ENCODE assay signal across 8 cellular contexts in the genomic region with DNA sequence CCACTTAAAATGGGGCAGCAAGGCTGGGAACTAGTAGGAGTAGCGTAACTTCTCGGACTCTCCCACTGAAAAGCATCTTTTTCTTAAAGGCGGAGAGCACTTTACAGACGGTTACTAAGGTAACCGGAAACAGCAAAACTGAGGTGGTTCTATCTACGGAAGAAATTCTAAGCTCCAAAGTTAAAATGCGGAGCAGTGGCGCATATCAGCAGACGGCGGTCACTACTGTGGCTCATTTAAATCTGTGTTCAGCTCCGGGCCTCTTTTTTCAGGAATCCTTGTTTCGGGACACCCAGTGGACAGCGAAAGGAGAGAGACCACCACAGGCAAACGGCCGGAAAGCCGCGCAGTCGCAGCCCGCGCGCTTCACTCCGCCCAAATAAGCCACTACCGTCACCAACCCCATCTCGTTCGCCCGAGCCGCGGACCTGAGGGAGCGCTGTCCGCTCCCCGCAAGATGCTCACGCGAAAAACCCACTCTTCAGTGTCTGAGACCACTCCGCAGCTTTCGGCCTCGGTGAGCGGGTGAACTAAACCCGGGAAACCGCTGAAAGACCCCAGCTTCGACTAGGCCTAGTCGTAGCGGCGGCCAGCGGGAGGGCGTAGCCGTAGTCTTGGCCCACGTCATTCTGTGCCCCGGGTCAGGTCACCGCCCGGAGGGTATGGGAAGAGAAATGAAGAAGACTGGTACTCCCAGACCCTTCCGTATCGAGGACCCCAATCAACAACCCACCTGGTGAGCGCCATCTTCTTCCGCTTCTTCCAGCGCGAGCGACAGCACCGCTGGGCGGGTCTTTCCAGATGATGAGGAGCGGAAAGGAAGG. TPM values are rescaled to one million over a fixed set of nuclear protein-coding genes. Genes with fewer than 3 reads are reported as not detected.
DNase-seq lines count a peak whose midpoint lies in the region; ATAC-seq and TF ChIP-seq lines count a peak whose summit lies in the region.

A gene (minus strand): TSS at position 776 of the 824 bp plus-strand sequence. CDS start 29 bp downstream, at position 747.

- H3K27ac ChIP-seq in KOPT-K1 (ENCODE audit: low read depth, low read length, poor library complexity, severe bottlenecking) (peak within 1 kb of the TSS; percentile 76), SU-DHL-6 (ENCODE audit: low read depth, low read length) (peak within 1 kb of the TSS; percentile 69), ovary (peak within 1 kb of the TSS; percentile 69 to 84), thyroid gland (peak within 1 kb of the TSS; percentile 87 to 94 (median 91))

- TF ChIP-seq POLR2A in ovary (IDR thresholded peaks at IDR 0.05) (peak; percentile 77), thyroid gland (IDR thresholded peaks at IDR 0.05) (peak; percentile 7 to 75)

- peaks cover 29% of the 10 kb centered on the region for H3K4me1 Mint-ChIP-seq in activated naive CD8-positive, alpha-beta T cell treated with anti-CD3 and anti-CD28 coated beads for 36 hours

- peak within 1 kb of the TSS; percentile 86 for H3K9ac ChIP-seq in SU-DHL-6 (ENCODE audit: low read length)

- H3K9me3 ChIP-seq in KOPT-K1 (ENCODE audit: insufficient read depth, low read length, poor library complexity, severe bottlenecking) = no peaks in the 10 kb centered on the region
- H3K9me3 ChIP-seq in SU-DHL-6 (ENCODE audit: insufficient read depth, low read length) = no peaks in the 10 kb centered on the region
- no peaks in the 10 kb centered on the region for H3K9me3 ChIP-seq in ovary
- no peaks in the 10 kb centered on the region for H3K9me3 ChIP-seq in thyroid gland

- peaks cover 21% of the 10 kb centered on the region for H3K36me3 Mint-ChIP-seq in activated naive CD8-positive, alpha-beta T cell treated with anti-CD3 and anti-CD28 coated beads for 36 hours

- H3K4me3 ChIP-seq in SU-DHL-6 (ENCODE audit: insufficient read depth, low read length, poor library complexity, severe bottlenecking) (peak within 1 kb of the TSS; percentile 87), ovary (peak within 1 kb of the TSS; percentile 91), thyroid gland (replicated peaks in 1 of 3) (peak within 1 kb of the TSS; percentile 43 to 100 (median 75))

- no peak for TF ChIP-seq CTCF in SU-DHL-6 (IDR thresholded peaks at IDR 0.05; ENCODE audit: insufficient read depth, low read length, poor library complexity, severe bottlenecking)
- no peak for TF ChIP-seq CTCF in ovary (IDR thresholded peaks at IDR 0.05)
- TF ChIP-seq CTCF in thyroid gland (IDR thresholded peaks at IDR 0.05) = no peak

- H3K36me3 ChIP-seq in KOPT-K1 (ENCODE audit: insufficient read depth, low read length) = peaks cover 24% of the 10 kb centered on the region
- no peaks in the 10 kb centered on the region; the same call in 1 of the 2 replicates for H3K36me3 ChIP-seq in SU-DHL-6 (ENCODE audit: low read length)
- H3K36me3 ChIP-seq in ovary = no peaks in the 10 kb centered on the region
- H3K36me3 ChIP-seq in thyroid gland = no peaks in the 10 kb centered on the region

- in situ Hi-C loops in G401 (cut with HindIII; ENCODE audit: low sequenced_read_pairs) = no loop called here

- H3K4me2 ChIP-seq in SU-DHL-6 (ENCODE audit: low read depth, low read length, poor library complexity, severe bottlenecking) = peak within 1 kb of the TSS; percentile 88

- H2AFZ ChIP-seq in SU-DHL-6 (ENCODE audit: low read depth, low read length, severe bottlenecking) = peak within 1 kb of the TSS; percentile 99

- no peaks in the 10 kb centered on the region for H3K27me3 Mint-ChIP-seq in activated naive CD8-positive, alpha-beta T cell treated with anti-CD3 and anti-CD28 coated beads for 36 hours

- peak within 1 kb of the TSS; percentile 97 for H3K27ac Mint-ChIP-seq in activated naive CD8-positive, alpha-beta T cell treated with anti-CD3 and anti-CD28 coated beads for 36 hours

- peak within 1 kb of the TSS; percentile 93 for H3K4me3 Mint-ChIP-seq in activated naive CD8-positive, alpha-beta T cell treated with anti-CD3 and anti-CD28 coated beads for 36 hours

- DNase-seq in G401 (ENCODE audit: low spot score) (peak; percentile 97), Right ventricle myocardium inferior (ENCODE audit: missing footprints) (peak; percentile 96), ovary (peak; percentile 89 to 92 (median 90)), thyroid gland (peak; percentile 92 to 94)
- peak; percentile 91 for DNase-seq in activated naive CD8-positive, alpha-beta T cell treated with anti-CD3 and anti-CD28 coated beads for 36 hours

- H3K9me3 Mint-ChIP-seq in activated naive CD8-positive, alpha-beta T cell treated with anti-CD3 and anti-CD28 coated beads for 36 hours = no peaks in the 10 kb centered on the region

- TF ChIP-seq EP300 in ovary (IDR thresholded peaks at IDR 0.05) = no peak

- no peaks in the 10 kb centered on the region for H3F3A ChIP-seq in SU-DHL-6 (ENCODE audit: insufficient read depth)

- H3K27me3 ChIP-seq in SU-DHL-6 (ENCODE audit: low read length) (no peaks in the 10 kb centered on the region), ovary (no peaks in the 10 kb centered on the region), thyroid gland (no peaks in the 10 kb centered on the region)

- 0% methylated on average over 60 of the region's 60 CpGs for WGBS in ovary, 3 donors
- 0 to 2% methylated on average over 30 to 32 of the region's 60 CpGs for WGBS in thyroid gland, 2 donors

- no peaks in the 10 kb centered on the region for H3K9me2 ChIP-seq in SU-DHL-6 (replicated peaks; ENCODE audit: insufficient read depth, low read length)

- H3K79me2 ChIP-seq in SU-DHL-6 (ENCODE audit: insufficient read depth, low read length) = peaks cover 51% of the 10 kb centered on the region

- ATAC-seq in GM21786 (IDR thresholded peaks at IDR 0.05; ENCODE audit: unreplicated experiment) (peak; percentile 96), Right ventricle myocardium inferior (peak; percentile 96)

- intact Hi-C loops in Right ventricle myocardium inferior (cut with DNase I) (loop anchor here (5.0 kb wide), 1 partner anchor 42 kb away; a partner anchor contains a TSS), ovary (cut with DNase I) (no loop called here), thyroid gland (cut with DNase I) (loop anchor here (5.0 kb wide), 1 partner anchor 42 kb away; a partner anchor contains a TSS)

- H4K20me1 ChIP-seq in SU-DHL-6 (ENCODE audit: low read depth, low read length) = no peaks in the 10 kb centered on the region; the same call in 1 of the 2 replicates

- peaks cover 13% of the 10 kb centered on the region for H3K4me1 ChIP-seq in ovary (ENCODE audit: insufficient read depth)
- peaks cover 22 to 29% of the 10 kb centered on the region in 2 donors for H3K4me1 ChIP-seq in thyroid gland

RNA-seq across cellular contexts. Expression of the gene that starts here (rescaled TPM):
- total RNA-seq in G401 (2014; rRNA removed; shearing (Covaris generic)) = 50.4 and 91.2 TPM in 2 replicates
- total RNA-seq in activated naive CD8-positive, alpha-beta T cell treated with anti-CD3 and anti-CD28 coated beads for 36 hours = 100 to 1,000 TPM; 114 to 117 TPM
- total RNA-seq in Right ventricle myocardium inferior (49.0 TPM), ovary (10 to 100 TPM; 29.2 to 80.1 (median 69.8) TPM), thyroid gland (10 to 100 TPM; 53.9 to 85.5 (median 67.8) TPM)
- 10 to 100 TPM; 55.7 to 87.8 TPM for polyA plus RNA-seq in ovary

Comparison
In these comparisons a context has a peak if more than half of its experiments do, and no peak if none do; other contexts are left out.
1. Peak in every context shown above with its lines: DNase-seq, ATAC-seq, H3K4me3 ChIP-seq and H3K27ac ChIP-seq.
2. intact Hi-C loops: an anchor here in Right ventricle myocardium inferior (5.0 kb wide) and thyroid gland (5.0 kb wide); none called in ovary.